In genomic region chr17:59852847-59853167, GRCh38 we compare ENCODE assay signal across 8 cellular contexts. TPM values are rescaled to one million over a fixed set of nuclear protein-coding genes. Genes with fewer than 3 reads are reported as not detected.
DNase-seq lines count a peak whose midpoint lies in the region; ATAC-seq, FAIRE-seq and TF ChIP-seq lines count a peak whose summit lies in the region.
"Not testable (repeated sequence)": the region's sequence is repeated elsewhere in the genome, so short reads cannot be mapped to it uniquely, and the experiment has no call there.

No MANE protein-coding gene starts in this region.

- not testable (repeated sequence) for H3K36me3 ChIP-seq in ACC112 (ENCODE audit: insufficient read depth, low read length); HUES48 (ENCODE audit: control insufficient read depth, insufficient read depth, low read length); colonic mucosa; keratinocyte (ENCODE audit: control insufficient read depth in 2 of 2, extremely low read depth in 1 of 2, insufficient read depth in 2 of 2, low read length in 2 of 2); neural progenitor cell

- intact Hi-C loops in colonic mucosa (cut with DNase I), result not testable (repeated sequence)

- not testable (repeated sequence) for ATAC-seq in T-helper 17 cell; stimulated activated memory B cell treated with anti-CD40 and anti-IgM and Interleukin-4, amounts not matched to agents 10 μg/mL and 1 μg/mL and 100 μg/mL, for 72 hours

- not testable (repeated sequence) for H4K20me1 ChIP-seq in keratinocyte (ENCODE audit: control insufficient read depth, extremely low read depth, insufficient read depth, low read length); neural progenitor cell (ENCODE audit: low read depth)

- not testable (repeated sequence) for H3K9ac ChIP-seq in HUES48 (ENCODE audit: low read depth, low read length); colonic mucosa (ENCODE audit: low read depth in 2 of 2, low read length in 2 of 2); neural progenitor cell
- H3K9ac ChIP-seq in keratinocyte (ENCODE audit: control insufficient read depth, extremely low read depth, insufficient read depth, low read length), result peak overlapping the region; percentile 48

- H3K27me3 Mint-ChIP-seq in T-helper 17 cell; activated naive CD4-positive, alpha-beta T cell treated with anti-CD3 and anti-CD28 coated beads, Interleukin-2, amount 10 ng/mL, durations not matched to agents 7 days and 5 days; neural progenitor cell (ENCODE audit: insufficient read depth, low read depth); stimulated activated memory B cell treated with anti-CD40 and anti-IgM and Interleukin-4, amounts not matched to agents 10 μg/mL and 1 μg/mL and 100 μg/mL, for 72 hours: not testable (repeated sequence)

- CTCF ChIA-PET in activated naive CD4-positive, alpha-beta T cell treated with anti-CD3 and anti-CD28 coated beads, Interleukin-2, amount 10 ng/mL, durations not matched to agents 7 days and 5 days (lab: Charles Lee), result interaction anchor here (1.0 to 10.2 kb wide), 9 partner anchors 25 to 107 kb away, joined by 3 to 81 read pairs (median 5); partner anchors contain the start of genes RPS6KB1 and TUBD1

- H3K79me2 ChIP-seq in ACC112 (ENCODE audit: control insufficient read depth, insufficient read depth, low read length, unreplicated experiment); keratinocyte (ENCODE audit: control insufficient read depth, insufficient read depth, low read length); neural progenitor cell (ENCODE audit: low read depth): not testable (repeated sequence)

- FAIRE-seq in keratinocyte (lab: Jason Lieb, UNC), result not testable (repeated sequence)

- not testable (repeated sequence) for H3K9me3 Mint-ChIP-seq in activated naive CD4-positive, alpha-beta T cell treated with anti-CD3 and anti-CD28 coated beads, Interleukin-2, amount 10 ng/mL, durations not matched to agents 7 days and 5 days; neural progenitor cell; stimulated activated memory B cell treated with anti-CD40 and anti-IgM and Interleukin-4, amounts not matched to agents 10 μg/mL and 1 μg/mL and 100 μg/mL, for 72 hours

- H3K9me1 ChIP-seq in keratinocyte (ENCODE audit: control insufficient read depth, extremely low read depth, insufficient read depth, low read length), result not testable (repeated sequence)

- TF ChIP-seq CTCF in colonic mucosa (IDR thresholded peaks at IDR 0.05); keratinocyte (optimal IDR thresholded peaks at IDR 0.05 in 1 of 3, IDR thresholded peaks at IDR 0.05 in 1 of 3, conservative IDR thresholded peaks at IDR 0.05 in 1 of 3; ENCODE audit: extremely low read depth in 1 of 3, insufficient read depth in 2 of 3, low read length in 3 of 3); neural progenitor cell (IDR thresholded peaks at IDR 0.05): not testable (repeated sequence)

- not testable (repeated sequence) for H3K36me3 Mint-ChIP-seq in T-helper 17 cell (ENCODE audit: low read depth); activated naive CD4-positive, alpha-beta T cell treated with anti-CD3 and anti-CD28 coated beads, Interleukin-2, amount 10 ng/mL, durations not matched to agents 7 days and 5 days; neural progenitor cell; stimulated activated memory B cell treated with anti-CD40 and anti-IgM and Interleukin-4, amounts not matched to agents 10 μg/mL and 1 μg/mL and 100 μg/mL, for 72 hours

- H3K4me1 Mint-ChIP-seq in T-helper 17 cell, result peaks cover 28% of the 10 kb centered on the region
- peaks cover 55% of the 10 kb centered on the region for H3K4me1 Mint-ChIP-seq in activated naive CD4-positive, alpha-beta T cell treated with anti-CD3 and anti-CD28 coated beads, Interleukin-2, amount 10 ng/mL, durations not matched to agents 7 days and 5 days
- H3K4me1 Mint-ChIP-seq in neural progenitor cell, result not testable (repeated sequence)
- H3K4me1 Mint-ChIP-seq in stimulated activated memory B cell treated with anti-CD40 and anti-IgM and Interleukin-4, amounts not matched to agents 10 μg/mL and 1 μg/mL and 100 μg/mL, for 72 hours, result peaks cover 30% of the 10 kb centered on the region

- H3K4me3 ChIP-seq in ACC112 (ENCODE audit: low read depth, low read length); HUES48 (ENCODE audit: low read depth, low read length); colonic mucosa; keratinocyte (ENCODE audit: control insufficient read depth in 2 of 3, extremely low read depth in 1 of 3, insufficient read depth in 2 of 3, low read depth in 1 of 3, low read length in 3 of 3); neural progenitor cell: not testable (repeated sequence)

- H3K4me3 Mint-ChIP-seq in T-helper 17 cell; activated naive CD4-positive, alpha-beta T cell treated with anti-CD3 and anti-CD28 coated beads, Interleukin-2, amount 10 ng/mL, durations not matched to agents 7 days and 5 days; neural progenitor cell; stimulated activated memory B cell treated with anti-CD40 and anti-IgM and Interleukin-4, amounts not matched to agents 10 μg/mL and 1 μg/mL and 100 μg/mL, for 72 hours: not testable (repeated sequence)

- not testable (repeated sequence) for DNase-seq in T-helper 17 cell; activated naive CD4-positive, alpha-beta T cell treated with anti-CD3 and anti-CD28 coated beads, Interleukin-2, amount 10 ng/mL, durations not matched to agents 7 days and 5 days; colonic mucosa; keratinocyte (ENCODE audit: low read depth, low spot score); neural progenitor cell (ENCODE audit: low spot score)

- not testable (repeated sequence) for H2AFZ ChIP-seq in ACC112 (ENCODE audit: low read length, unreplicated experiment)
- peak overlapping the region; percentile 77 for H2AFZ ChIP-seq in keratinocyte (ENCODE audit: control insufficient read depth, low read length)
- H2AFZ ChIP-seq in neural progenitor cell (replicated peaks), result peak overlapping the region; percentile 48

- not testable (repeated sequence) for H3K27me3 ChIP-seq in ACC112 (ENCODE audit: insufficient read depth, low read length); HUES48 (ENCODE audit: control insufficient read depth, insufficient read depth, low read length); colonic mucosa; keratinocyte (ENCODE audit: control insufficient read depth, extremely low read depth, insufficient read depth, low read length); neural progenitor cell

- H3F3A ChIP-seq in neural progenitor cell (ENCODE audit: low read depth), result not testable (repeated sequence)

- H3K4me1 ChIP-seq in ACC112 (ENCODE audit: control insufficient read depth, insufficient read depth, low read length, unreplicated experiment), result peaks cover 39% of the 10 kb centered on the region
- peaks cover 16% of the 10 kb centered on the region for H3K4me1 ChIP-seq in HUES48 (ENCODE audit: control insufficient read depth, insufficient read depth, low read length)
- H3K4me1 ChIP-seq in colonic mucosa, result peaks cover 13% of the 10 kb centered on the region
- H3K4me1 ChIP-seq in keratinocyte (ENCODE audit: control insufficient read depth, extremely low read depth, insufficient read depth, low read length), result peaks cover 27% of the 10 kb centered on the region
- not testable (repeated sequence) for H3K4me1 ChIP-seq in neural progenitor cell

- dilution Hi-C loops in keratinocyte (cut with MboI; ENCODE audit: extremely low pct_ligation_motif_present, low sequenced_read_pairs), result not testable (repeated sequence)

- peak overlapping the region; percentile 66 for H3K27ac Mint-ChIP-seq in T-helper 17 cell
- peak overlapping the region; percentile 80 for H3K27ac Mint-ChIP-seq in activated naive CD4-positive, alpha-beta T cell treated with anti-CD3 and anti-CD28 coated beads, Interleukin-2, amount 10 ng/mL, durations not matched to agents 7 days and 5 days
- not testable (repeated sequence) for H3K27ac Mint-ChIP-seq in neural progenitor cell
- peak overlapping the region; percentile 55 for H3K27ac Mint-ChIP-seq in stimulated activated memory B cell treated with anti-CD40 and anti-IgM and Interleukin-4, amounts not matched to agents 10 μg/mL and 1 μg/mL and 100 μg/mL, for 72 hours

- H3K27ac ChIP-seq in ACC112 (ENCODE audit: low read depth, low read length) (peak overlapping the region; percentile 73), HUES48 (ENCODE audit: low read depth, low read length) (peak overlapping the region; percentile 82), colonic mucosa (peak overlapping the region; percentile 100), keratinocyte (ENCODE audit: control insufficient read depth, insufficient read depth, low read length) (peak overlapping the region; percentile 83)
- not testable (repeated sequence) for H3K27ac ChIP-seq in neural progenitor cell

- not testable (repeated sequence) for H3K9me3 ChIP-seq in HUES48 (ENCODE audit: control insufficient read depth, insufficient read depth, low read length); T-helper 17 cell (ENCODE audit: control insufficient read depth, low read length, poor library complexity, severe bottlenecking); colonic mucosa; keratinocyte (ENCODE audit: control insufficient read depth, low read depth, low read length); neural progenitor cell (ENCODE audit: low read depth)

- H3K4me2 ChIP-seq in keratinocyte (ENCODE audit: control insufficient read depth, extremely low read depth, insufficient read depth, low read depth, low read length), result peak overlapping the region; percentile 66
- not testable (repeated sequence) for H3K4me2 ChIP-seq in neural progenitor cell

RNA-seq across cellular contexts. Expression of gene TUBD1, which starts 39.9 kb away (rescaled TPM):
- total RNA-seq in T-helper 17 cell, result 1 to 10 TPM; 6.3 to 8.6 TPM
- 1 to 10 TPM; 5.9 to 7.9 TPM for total RNA-seq in colonic mucosa
- polyA plus RNA-seq in keratinocyte, result 5.5 to 7.6 TPM (median 5.9 TPM) in 3 replicates
- 9.3 TPM for polyA plus RNA-seq in keratinocyte (2011; ENCODE audit: low read depth)
- 2.8 and 4.9 TPM in 2 replicates for polyA plus RNA-seq in keratinocyte (2011; cell fraction: cytosol; rRNA removed)
- 6.8 and 7.0 TPM in 2 replicates for polyA plus RNA-seq in keratinocyte (2011; cell fraction: nucleus; rRNA removed)
- 4.0 and 6.2 TPM in 2 replicates for polyA plus RNA-seq in keratinocyte (2012; ENCODE audit: low replicate concordance)
- polyA minus RNA-seq in keratinocyte, result 1.8 to 9.1 TPM (median 4.0 TPM) in 3 replicates
- 7.3 TPM for polyA minus RNA-seq in keratinocyte (2011; cell fraction: cytosol; rRNA and poly(A)+ RNA removed)
- polyA minus RNA-seq in keratinocyte (2011; cell fraction: nucleus; rRNA and poly(A)+ RNA removed), result 3.3 and 11.1 TPM in 2 replicates
- 15.5 and 32.6 TPM in 2 replicates for total RNA-seq in neural progenitor cell (ENCODE audit: low replicate concordance)

RNA-seq across cellular contexts. Expression of gene RPS6KB1, which starts 40.1 kb away (rescaled TPM):
- 100 to 1,000 TPM in 1 of 2 donors, 10 to 100 TPM in 1; 86.6 to 105 TPM for total RNA-seq in T-helper 17 cell
- total RNA-seq in colonic mucosa, result 10 to 100 TPM; 24.1 to 26.8 TPM
- 13.4 to 19.7 TPM (median 14.2 TPM) in 3 replicates for polyA plus RNA-seq in keratinocyte
- 24.1 TPM for polyA plus RNA-seq in keratinocyte (2011; ENCODE audit: low read depth)
- 9.6 and 14.9 TPM in 2 replicates for polyA plus RNA-seq in keratinocyte (2011; cell fraction: cytosol; rRNA removed)
- 15.8 and 19.6 TPM in 2 replicates for polyA plus RNA-seq in keratinocyte (2011; cell fraction: nucleus; rRNA removed)
- 12.1 and 17.1 TPM in 2 replicates for polyA plus RNA-seq in keratinocyte (2012; ENCODE audit: low replicate concordance)
- polyA minus RNA-seq in keratinocyte, result 5.8 to 21.7 TPM (median 6.7 TPM) in 3 replicates
- polyA minus RNA-seq in keratinocyte (2011; cell fraction: cytosol; rRNA and poly(A)+ RNA removed), result 5.9 TPM
- 13.9 and 22.0 TPM in 2 replicates for polyA minus RNA-seq in keratinocyte (2011; cell fraction: nucleus; rRNA and poly(A)+ RNA removed)
- 15.5 and 18.7 TPM in 2 replicates for total RNA-seq in neural progenitor cell (ENCODE audit: low replicate concordance)
